Comparison of ENCODE assay signal across 22 cellular contexts in the genomic region with DNA sequence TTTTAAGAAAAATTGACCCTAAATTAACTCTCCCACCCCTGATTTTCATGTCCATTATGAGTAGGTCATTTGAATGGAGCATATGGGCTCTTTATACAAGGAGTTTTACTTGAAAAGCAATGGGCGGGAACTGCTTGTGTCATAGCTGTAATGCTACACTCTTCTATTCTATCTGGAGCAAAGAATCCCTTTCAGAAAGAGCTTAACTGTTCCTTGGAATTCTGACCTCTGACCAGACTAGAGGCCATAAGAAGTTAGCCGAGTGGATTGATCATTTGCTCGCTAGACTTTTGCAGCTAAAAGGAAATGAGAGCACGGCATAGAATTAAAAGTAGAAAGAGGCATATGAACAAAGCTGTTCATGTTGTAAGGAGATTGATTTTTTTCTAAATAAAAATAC.
"Had no signal": no experiment of that assay in that cellular context is flagged by ENCODE, and none has a peak within 500 bp of the region (broad histone marks: within the 10 kb centered on the region; RNA-seq: fewer than 3 reads in every experiment).

No MANE protein-coding gene starts in this region.

- H3K27me3 ChIP-seq: MG63, Peyer's patch, SJCRH30 had no signal

- H3K9me3 Mint-ChIP-seq: activated CD4-positive, alpha-beta memory T cell treated with anti-CD3 and anti-CD28 coated beads, Interleukin-2, amount 10 ng/mL, durations not matched to agents 7 days and 5 days; activated naive CD4-positive, alpha-beta T cell treated with anti-CD3 and anti-CD28 coated beads for 36 hours; activated T-helper 17 cell treated with anti-CD3 and anti-CD28 coated beads, Interleukin-2, amount 50 U/mL, for 72 hours had no signal

- H3K4me3 Mint-ChIP-seq: activated CD4-positive, alpha-beta memory T cell treated with anti-CD3 and anti-CD28 coated beads, Interleukin-2, amount 10 ng/mL, durations not matched to agents 7 days and 5 days; activated naive CD4-positive, alpha-beta T cell treated with anti-CD3 and anti-CD28 coated beads for 36 hours; activated naive CD8-positive, alpha-beta T cell; activated T-helper 17 cell treated with anti-CD3 and anti-CD28 coated beads, Interleukin-2, amount 50 U/mL, for 72 hours had no signal

- H3K27ac ChIP-seq: breast epithelium, Peyer's patch, RWPE1, SJCRH30, VCaP had no signal

- H3K27me3 Mint-ChIP-seq: activated CD4-positive, alpha-beta memory T cell treated with anti-CD3 and anti-CD28 coated beads, Interleukin-2, amount 10 ng/mL, durations not matched to agents 7 days and 5 days; activated naive CD8-positive, alpha-beta T cell; activated T-helper 17 cell treated with anti-CD3 and anti-CD28 coated beads, Interleukin-2, amount 50 U/mL, for 72 hours had no signal

- H3K4me2 ChIP-seq: SK-N-SH had no signal

- H3K4me3 ChIP-seq: breast epithelium, MG63, Peyer's patch, SJCRH30 had no signal

- DNase-seq: activated CD4-positive, alpha-beta memory T cell treated with anti-CD3 and anti-CD28 coated beads, Interleukin-2, amount 10 ng/mL, durations not matched to agents 7 days and 5 days; activated CD4-positive, alpha-beta T cell treated with anti-CD3 and anti-CD28 coated beads, Interleukin-2, amount 50 U/mL, for 1 hour; activated CD4-positive, CD25-positive, alpha-beta regulatory T cell; activated gamma-delta T cell; activated naive CD4-positive, alpha-beta T cell treated with anti-CD3 and anti-CD28 coated beads for 36 hours; activated T-cell treated with anti-CD3 and anti-CD28 coated beads for 4 hours; activated T-cell treated with anti-CD3 and anti-CD28 coated beads, Interleukin-2, amount 50 U/mL, for 48 hours; MG63; NCI-H1105; NCI-H1436; NCI-H1694 treated with DMSO at 0.1 percent for 48 hours; NCI-H2029 treated with DMSO at 0.1 percent for 48 hours; Peyer's patch; Right ventricle myocardium superior; SJCRH30; SK-N-SH; T-helper 1 cell had no signal

- H3K9me3 ChIP-seq: breast epithelium, MG63, Peyer's patch, SJCRH30, SK-N-SH had no signal

- H3K36me3 Mint-ChIP-seq: activated naive CD8-positive, alpha-beta T cell had no signal

- H3K27ac Mint-ChIP-seq: activated CD4-positive, alpha-beta memory T cell treated with anti-CD3 and anti-CD28 coated beads, Interleukin-2, amount 10 ng/mL, durations not matched to agents 7 days and 5 days; activated naive CD4-positive, alpha-beta T cell treated with anti-CD3 and anti-CD28 coated beads for 36 hours; activated naive CD8-positive, alpha-beta T cell; activated T-helper 17 cell treated with anti-CD3 and anti-CD28 coated beads, Interleukin-2, amount 50 U/mL, for 72 hours had no signal

- H3K4me1 ChIP-seq: breast epithelium, Peyer's patch, SJCRH30 had no signal

- H3K36me3 ChIP-seq: breast epithelium, MG63, Peyer's patch, SJCRH30 had no signal

- ATAC-seq: activated T-helper 17 cell treated with anti-CD3 and anti-CD28 coated beads, Interleukin-2, amount 50 U/mL, for 72 hours had no signal

- H3K9ac ChIP-seq: SK-N-SH had no signal
